ENCODE assay signal across 12 cellular contexts in the genomic region with DNA sequence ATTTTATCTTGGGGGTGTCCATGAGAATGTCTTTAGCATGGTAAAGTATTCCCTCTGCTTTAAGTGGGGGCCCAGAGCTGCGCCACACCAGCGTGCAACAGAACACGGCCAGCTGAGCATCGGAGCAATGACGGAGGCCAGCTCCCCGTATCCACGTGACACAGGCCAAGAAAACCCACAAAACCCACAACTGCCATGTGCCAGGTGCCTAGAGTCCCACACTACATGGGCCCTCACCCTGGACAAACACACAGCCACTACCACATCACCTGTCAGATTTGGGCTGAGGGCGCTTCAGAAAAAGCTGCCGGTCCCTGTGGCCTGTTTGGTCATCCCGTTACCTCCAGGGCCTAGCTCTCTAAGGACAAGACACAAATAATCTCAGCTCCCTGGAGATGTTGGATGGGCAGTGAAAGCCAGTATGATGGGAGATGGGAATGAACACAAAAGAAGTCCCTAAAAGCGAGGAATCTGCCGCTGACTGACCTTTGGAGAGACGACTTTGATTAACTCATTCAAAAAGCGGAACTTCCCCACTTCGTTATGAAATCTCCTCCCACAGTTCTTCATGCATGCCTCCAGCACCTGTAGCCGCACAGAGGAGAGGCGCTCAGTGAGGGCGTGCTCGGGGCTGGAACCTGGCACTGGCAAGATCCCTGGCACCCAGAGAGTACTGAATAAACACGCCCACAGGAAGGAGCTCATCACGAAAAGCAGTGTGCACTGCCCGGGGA. TPM values are rescaled to one million over a fixed set of nuclear protein-coding genes. Genes with fewer than 3 reads are reported as not detected.
DNase-seq lines count a peak whose midpoint lies in the region; ATAC-seq and TF ChIP-seq lines count a peak whose summit lies in the region.
"Had no signal": no experiment of that assay in that cellular context is flagged by ENCODE, and none has a peak within 500 bp of the region (broad histone marks: within the 10 kb centered on the region; RNA-seq: fewer than 3 reads in every experiment).

No MANE protein-coding gene starts in this region.

- H3K36me3 ChIP-seq in DOHH2 (ENCODE audit: control insufficient read depth, low read length): peaks cover 77% of the 10 kb centered on the region

- H3K27me3 Mint-ChIP-seq in IgD-negative memory B cell: no peaks in the 10 kb centered on the region
- no peaks in the 10 kb centered on the region for H3K27me3 Mint-ChIP-seq in naive B cell

- H3K36me3 Mint-ChIP-seq in IgD-negative memory B cell (peaks cover 2% of the 10 kb centered on the region), naive B cell (peaks cover 0 to 4% of the 10 kb centered on the region in 2 donors)

- peaks cover 3% of the 10 kb centered on the region; the same call in 1 of the 2 replicates for H3F3A ChIP-seq in DOHH2 (ENCODE audit: control insufficient read depth, insufficient read depth)

- no peak overlapping the region for H3K4me3 ChIP-seq in DOHH2 (ENCODE audit: low read length)
- H3K4me3 ChIP-seq: esophagus squamous epithelium had no signal

- H3K9me3 Mint-ChIP-seq in IgD-negative memory B cell (no peaks in the 10 kb centered on the region), naive B cell (no peaks in the 10 kb centered on the region)

- peak; percentile 69 to 76 for ATAC-seq in naive B cell (ENCODE audit: low read depth in 2 of 2)
- ATAC-seq in HG02938 (IDR thresholded peaks at IDR 0.05; ENCODE audit: unreplicated experiment): no peak
- no peak for ATAC-seq in HG03354 (IDR thresholded peaks at IDR 0.05; ENCODE audit: poor library complexity, severe bottlenecking, unreplicated experiment)

- H3K9me2 ChIP-seq in DOHH2 (replicated peaks; ENCODE audit: control insufficient read depth, low read length): no peaks in the 10 kb centered on the region

- no peaks in the 10 kb centered on the region for H3K27me3 ChIP-seq in DOHH2 (ENCODE audit: control insufficient read depth, low read length)
- H3K27me3 ChIP-seq: esophagus squamous epithelium had no signal

- peak overlapping the region; percentile 27 to 92 (median 66) for H3K4me3 Mint-ChIP-seq in IgD-negative memory B cell
- H3K4me3 Mint-ChIP-seq in naive B cell: peak overlapping the region in 6 of 8 donors; percentile 2 to 85 (median 45)

- peak overlapping the region; percentile 97 to 99 (median 99) for H3K27ac Mint-ChIP-seq in IgD-negative memory B cell
- peak overlapping the region; percentile 78 to 93 (median 90) for H3K27ac Mint-ChIP-seq in naive B cell

- peak overlapping the region; percentile 41 for H3K4me2 ChIP-seq in DOHH2 (ENCODE audit: low read length)

- DNase-seq in naive B cell: peak; percentile 37
- DNase-seq in activated CD4-positive, CD25-positive, alpha-beta regulatory T cell (lab: John Stamatoyannopoulos, UW): no peak
- DNase-seq: Caco-2, esophagus squamous epithelium, NCI-H1417, NCI-H748 treated with DMSO at 0.1 percent for 48 hours, small intestine had no signal

- H3K79me2 ChIP-seq in DOHH2 (ENCODE audit: control insufficient read depth, low read length): peaks cover 22% of the 10 kb centered on the region

- no peaks in the 10 kb centered on the region for H3K9me3 ChIP-seq in DOHH2 (ENCODE audit: control insufficient read depth, insufficient read depth, low read length)
- H3K9me3 ChIP-seq: Caco-2, esophagus squamous epithelium had no signal

- TF ChIP-seq CTCF in DOHH2 (IDR thresholded peaks at IDR 0.05; ENCODE audit: low read depth, low read length, poor library complexity, severe bottlenecking): no peak
- TF ChIP-seq CTCF in VCaP (conservative IDR thresholded peaks at IDR 0.05): no peak

- peaks cover 38% of the 10 kb centered on the region for H3K4me1 ChIP-seq in DOHH2 (ENCODE audit: control insufficient read depth, low read length)

- peak overlapping the region; percentile 33 for H3K27ac ChIP-seq in DOHH2 (ENCODE audit: low read depth, low read length)
- peak overlapping the region; percentile 39; the same call in 1 of the 2 replicates for H3K27ac ChIP-seq in VCaP
- H3K27ac ChIP-seq: esophagus squamous epithelium had no signal

- H4K20me1 ChIP-seq in DOHH2 (ENCODE audit: control insufficient read depth, insufficient read depth, low read depth, low read length): no peaks in the 10 kb centered on the region; the same call in 1 of the 2 replicates

- H3K4me1 Mint-ChIP-seq in IgD-negative memory B cell (peaks cover 17 to 36% (median 23%) of the 10 kb centered on the region in 3 donors), naive B cell (peaks cover 17 to 26% (median 21%) of the 10 kb centered on the region in 3 donors)

RNA-seq across cellular contexts. Expression of gene GGA3, which starts 17.1 kb away (rescaled TPM):
- 27.8 TPM for polyA plus RNA-seq in IgD-negative memory B cell
- polyA plus RNA-seq in naive B cell (ENCODE audit: low read depth in 6 of 6): 10 to 100 TPM in 5 of 6 donors, 1 to 10 TPM in 1; 4.5 to 31.6 (median 13.7) TPM

RNA-seq across cellular contexts. Expression of gene MRPS7, which starts 17.4 kb away (rescaled TPM):
- polyA plus RNA-seq in IgD-negative memory B cell (101 TPM), naive B cell (ENCODE audit: low read depth in 6 of 6) (100 to 1,000 TPM in 1 of 6 donors, 10 to 100 TPM in 5; 70.1 to 103 (median 94.4) TPM)

RNA-seq across cellular contexts. Expression of gene MIF4GD, which starts 26.7 kb away (rescaled TPM):
- polyA plus RNA-seq in IgD-negative memory B cell: 103 TPM
- 100 to 1,000 TPM in 5 of 6 donors, 10 to 100 TPM in 1; 95.1 to 133 (median 105) TPM for polyA plus RNA-seq in naive B cell (ENCODE audit: low read depth in 6 of 6)

RNA-seq across cellular contexts. Expression of gene NUP85, which starts 38.8 kb away (rescaled TPM):
- polyA plus RNA-seq in IgD-negative memory B cell (32.3 TPM), naive B cell (ENCODE audit: low read depth in 6 of 6) (10 to 100 TPM; 11.7 to 41.1 (median 33.4) TPM)

RNA-seq across cellular contexts. Expression of gene SLC25A19, which starts 44.9 kb away (rescaled TPM):
- polyA plus RNA-seq in IgD-negative memory B cell (22.0 TPM), naive B cell (ENCODE audit: low read depth in 6 of 6) (10 to 100 TPM; 26.1 to 41.8 (median 31.3) TPM)

Comparison
In these comparisons a context has a peak if more than half of its experiments do, and no peak if none do; other contexts are left out.
1. ATAC-seq: peak in naive B cell (2 of 2); none in HG02938 (single experiment) and HG03354 (single experiment).